Comparison of ENCODE assay signal across 5 cellular contexts in the genomic region with DNA sequence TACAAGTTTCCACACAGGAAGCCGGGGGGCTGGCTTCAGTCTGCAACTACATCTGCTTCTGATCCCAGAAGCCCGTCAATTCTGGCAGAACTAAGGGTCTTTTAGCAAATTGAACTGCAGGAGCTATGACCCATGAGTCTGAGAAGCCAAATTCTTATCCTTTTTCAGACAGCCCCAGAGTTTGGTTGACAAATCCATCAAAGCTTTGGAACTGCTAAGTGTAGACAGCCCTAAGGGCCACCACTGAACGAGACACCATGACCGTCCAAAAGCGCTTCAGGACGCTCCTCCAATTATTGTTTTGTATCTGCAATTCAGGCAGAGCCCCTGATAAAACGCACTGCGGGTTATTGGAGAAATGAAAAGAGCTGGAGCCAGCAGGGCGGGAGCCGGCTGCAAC.
"Had no signal": no experiment of that assay in that cellular context is flagged by ENCODE, and none has a peak within 500 bp of the region (broad histone marks: within the 10 kb centered on the region; RNA-seq: fewer than 3 reads in every experiment).

No MANE protein-coding gene starts in this region.

- DNase-seq: H9, HCEC 1CT, IMR-90 had no signal

- H3K4me2 ChIP-seq: GM23338 had no signal

- ATAC-seq: GM23338, K562 had no signal

- H3K4me3 ChIP-seq: GM23338, K562 had no signal

- H2AFZ ChIP-seq: GM23338 had no signal
